ENCODE assay signal across 18 cellular contexts in the genomic region with DNA sequence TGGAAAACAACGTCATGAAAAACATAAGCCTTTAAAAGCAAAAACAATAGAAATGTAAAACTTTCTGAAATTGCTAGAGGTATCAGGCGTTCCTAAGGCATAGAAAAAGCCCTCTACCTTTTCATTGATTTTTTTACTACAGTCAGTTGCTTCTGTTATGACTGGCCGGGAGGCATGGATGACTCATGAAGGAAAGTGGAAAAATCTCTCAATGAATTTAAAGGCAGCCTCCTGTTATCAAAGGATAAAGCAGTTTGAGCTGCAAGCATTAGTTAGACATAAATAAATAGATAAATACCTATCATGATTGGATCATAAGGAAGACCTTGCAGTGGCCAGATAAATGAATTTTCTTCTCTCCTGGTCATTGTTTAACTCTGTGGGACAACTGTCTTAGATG.
A peak's percentile ranks its signal among the peaks of the same experiment; 100 is the strongest.
DNase-seq lines count a peak whose midpoint lies in the region; ATAC-seq and TF ChIP-seq lines count a peak whose summit lies in the region.
"Had no signal": no experiment of that assay in that cellular context is flagged by ENCODE, and none has a peak within 500 bp of the region (broad histone marks: within the 10 kb centered on the region; RNA-seq: fewer than 3 reads in every experiment).

No MANE protein-coding gene starts in this region.

- H3K36me3 ChIP-seq in effector memory CD4-positive, alpha-beta T cell (ENCODE audit: control insufficient read depth, insufficient read depth, low read length) = no peaks in the 10 kb centered on the region
- H3K36me3 ChIP-seq: adrenal gland had no signal

- no peaks in the 10 kb centered on the region for H3K9me3 ChIP-seq in effector memory CD4-positive, alpha-beta T cell (ENCODE audit: control insufficient read depth, low read length)
- H3K9me3 ChIP-seq: adrenal gland, testis had no signal

- no peak for ATAC-seq in HG02852 (IDR thresholded peaks at IDR 0.05; ENCODE audit: unreplicated experiment)
- ATAC-seq: activated T-cell treated with anti-CD3 and anti-CD28 coated beads, Interleukin-2, amount 50 U/mL, for 4 hours; sciatic nerve had no signal

- no peaks in the 10 kb centered on the region for H3K4me1 ChIP-seq in effector memory CD4-positive, alpha-beta T cell (ENCODE audit: control insufficient read depth, insufficient read depth, low read length, poor library complexity, severe bottlenecking)
- H3K4me1 ChIP-seq: testis had no signal

- H3K4me3 ChIP-seq in fibroblast of the aortic adventitia (ENCODE audit: low read depth, low read length) = no peak overlapping the region
- no peak overlapping the region for H3K4me3 ChIP-seq in effector memory CD4-positive, alpha-beta T cell (ENCODE audit: insufficient read depth, low read depth, low read length, poor library complexity, severe bottlenecking)
- H3K4me3 ChIP-seq: adrenal gland, testis had no signal

- in situ Hi-C loops in Caki2 (cut with HindIII; ENCODE audit: low pct_unique_long_range_greater_than_20kb, low sequenced_read_pairs) = no loop called here

- DNase-seq in Caki2 (ENCODE audit: low read depth) (peak; percentile 14), ELR (ENCODE audit: low read depth) (peak; percentile 45), SW480 (ENCODE audit: low spot score) (peak; percentile 3), fibroblast of the aortic adventitia (ENCODE audit: low read depth) (peak; percentile 41), ecto neural progenitor cell (ENCODE audit: low spot score) (no peak)
- no peak for DNase-seq in effector memory CD4-positive, alpha-beta T cell
- DNase-seq: activated CD4-positive, CD25-positive, alpha-beta regulatory T cell treated with anti-CD3 and anti-CD28 coated beads, Interleukin-2, amount 50 U/mL, for 72 hours; activated T-cell treated with anti-CD3 and anti-CD28 coated beads, Interleukin-2, amount 50 U/mL, for 4 hours; C1 segment of cervical spinal cord; islet precursor cell; NCI-H2081 treated with DMSO at 0.1 percent for 48 hours; stimulated activated CD4-positive, alpha-beta T cell treated with anti-CD3 and anti-CD28 coated beads, Interleukin-4, amount 100 ng/mL, for 1 hour; stimulated activated CD8-positive, alpha-beta memory T cell treated with anti-CD3 and anti-CD28 coated beads, Interleukin-4, amount 100 ng/mL, for 48 hours; testis had no signal

- no peaks in the 10 kb centered on the region for H3K27me3 ChIP-seq in effector memory CD4-positive, alpha-beta T cell (replicated peaks; ENCODE audit: control insufficient read depth, insufficient read depth, low read length, poor library complexity, severe bottlenecking)
- H3K27me3 ChIP-seq: adrenal gland, testis had no signal

- H3K27ac ChIP-seq in effector memory CD4-positive, alpha-beta T cell (ENCODE audit: insufficient read depth, low read length, poor library complexity, severe bottlenecking) = no peak overlapping the region
- H3K27ac ChIP-seq: adrenal gland, epithelial cell of prostate, testis had no signal

- TF ChIP-seq CTCF in fibroblast of the aortic adventitia (IDR thresholded peaks at IDR 0.05; ENCODE audit: insufficient read depth, low read length) = no peak

Comparison
In these comparisons a context has a peak if more than half of its experiments do, and no peak if none do; other contexts are left out.
1. DNase-seq: peak in Caki2 (single experiment), ELR (single experiment), SW480 (single experiment) and fibroblast of the aortic adventitia (single experiment); none in ecto neural progenitor cell (single experiment) and effector memory CD4-positive, alpha-beta T cell (0 of 3).